In the genomic region with DNA sequence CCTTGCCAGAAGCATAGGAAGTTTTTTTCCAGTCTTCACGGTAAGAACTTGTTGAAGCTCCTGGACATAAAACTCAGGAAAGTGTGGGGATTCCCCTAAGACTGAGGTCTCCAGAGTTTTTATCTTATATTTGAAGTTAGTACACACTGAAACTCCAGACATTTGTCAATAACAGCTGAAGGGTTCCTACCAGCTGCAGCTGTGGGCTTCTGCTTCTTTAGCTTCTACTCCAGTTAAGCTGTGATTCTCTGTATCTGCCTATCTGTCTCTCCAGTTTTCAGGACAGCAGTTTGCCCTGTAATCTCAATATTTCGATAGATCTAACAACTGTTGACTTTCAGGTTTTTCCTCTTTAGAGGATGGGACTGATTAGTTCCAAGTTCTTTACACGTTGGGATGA, we compare ENCODE assay signal across 23 cellular contexts.
"Had no signal": no experiment of that assay in that cellular context is flagged by ENCODE, and none has a peak within 500 bp of the region (broad histone marks: within the 10 kb centered on the region; RNA-seq: fewer than 3 reads in every experiment).

No MANE protein-coding gene starts in this region.

- H3K27ac ChIP-seq: left ventricle myocardium inferior, ovary, right atrium auricular region, right lobe of liver, suprapubic skin, thoracic aorta, tibial artery, upper lobe of right lung, uterus had no signal

- DNase-seq: hypothalamus; immature natural killer cell; kidney; left ventricle myocardium inferior; mesendoderm; naive B cell; natural killer cell; nephron progenitor cell; ovary; right lobe of liver; stimulated activated CD4-positive, alpha-beta T cell treated with anti-CD3 and anti-CD28 coated beads, Interleukin-12 subunit alpha, Interleukin-12 subunit beta, amount 100 ng/mL, for 4 hours; stimulated activated CD4-positive, alpha-beta T cell treated with anti-CD3 and anti-CD28 coated beads, Interleukin-15, amount 100 ng/mL, for 24 hours; stimulated activated CD4-positive, alpha-beta T cell treated with anti-CD3 and anti-CD28 coated beads, Interleukin-2, amount 100 ng/mL, for 24 hours; stimulated activated CD4-positive, alpha-beta T cell treated with anti-CD3 and anti-CD28 coated beads, Interleukin-4, amount 100 ng/mL, for 1 hour; stimulated activated naive CD4-positive, alpha-beta T cell; tibial artery; trophoblast cell; upper lobe of right lung; uterus had no signal

- H3K4me3 ChIP-seq: left ventricle myocardium inferior, lung, ovary, right atrium auricular region, right lobe of liver, suprapubic skin, thoracic aorta, tibial artery, upper lobe of right lung, uterus had no signal

- H3K9me3 ChIP-seq: ovary, right atrium auricular region, right lobe of liver, suprapubic skin, thoracic aorta, tibial artery, upper lobe of right lung, uterus had no signal

- H3K27me3 ChIP-seq: ovary, right atrium auricular region, right lobe of liver, suprapubic skin, tibial artery, upper lobe of right lung, uterus had no signal

- H3K4me1 ChIP-seq: left ventricle myocardium inferior, right atrium auricular region, right lobe of liver, suprapubic skin, tibial artery, upper lobe of right lung, uterus had no signal

- H3K36me3 ChIP-seq: left ventricle myocardium inferior, ovary, right atrium auricular region, right lobe of liver, suprapubic skin, thoracic aorta, tibial artery, upper lobe of right lung, uterus had no signal

- ATAC-seq: natural killer cell, right lobe of liver, upper lobe of right lung had no signal
